In genomic region chr12:71439613-71440392, GRCh38 we compare ENCODE assay signal across 8 cellular contexts. TPM values are rescaled to one million over a fixed set of nuclear protein-coding genes. Genes with fewer than 3 reads are reported as not detected.
DNase-seq lines count a peak whose midpoint lies in the region; ATAC-seq, FAIRE-seq and TF ChIP-seq lines count a peak whose summit lies in the region.

A gene with protein sequence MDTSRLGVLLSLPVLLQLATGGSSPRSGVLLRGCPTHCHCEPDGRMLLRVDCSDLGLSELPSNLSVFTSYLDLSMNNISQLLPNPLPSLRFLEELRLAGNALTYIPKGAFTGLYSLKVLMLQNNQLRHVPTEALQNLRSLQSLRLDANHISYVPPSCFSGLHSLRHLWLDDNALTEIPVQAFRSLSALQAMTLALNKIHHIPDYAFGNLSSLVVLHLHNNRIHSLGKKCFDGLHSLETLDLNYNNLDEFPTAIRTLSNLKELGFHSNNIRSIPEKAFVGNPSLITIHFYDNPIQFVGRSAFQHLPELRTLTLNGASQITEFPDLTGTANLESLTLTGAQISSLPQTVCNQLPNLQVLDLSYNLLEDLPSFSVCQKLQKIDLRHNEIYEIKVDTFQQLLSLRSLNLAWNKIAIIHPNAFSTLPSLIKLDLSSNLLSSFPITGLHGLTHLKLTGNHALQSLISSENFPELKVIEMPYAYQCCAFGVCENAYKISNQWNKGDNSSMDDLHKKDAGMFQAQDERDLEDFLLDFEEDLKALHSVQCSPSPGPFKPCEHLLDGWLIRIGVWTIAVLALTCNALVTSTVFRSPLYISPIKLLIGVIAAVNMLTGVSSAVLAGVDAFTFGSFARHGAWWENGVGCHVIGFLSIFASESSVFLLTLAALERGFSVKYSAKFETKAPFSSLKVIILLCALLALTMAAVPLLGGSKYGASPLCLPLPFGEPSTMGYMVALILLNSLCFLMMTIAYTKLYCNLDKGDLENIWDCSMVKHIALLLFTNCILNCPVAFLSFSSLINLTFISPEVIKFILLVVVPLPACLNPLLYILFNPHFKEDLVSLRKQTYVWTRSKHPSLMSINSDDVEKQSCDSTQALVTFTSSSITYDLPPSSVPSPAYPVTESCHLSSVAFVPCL (plus strand): TSS chr12:71439798. CDS start chr12:71440081, 283 bp downstream.

- DNase-seq in Calu3 = peak; percentile 32
- no peak for DNase-seq in SK-N-MC (ENCODE audit: low read depth, low spot score)
- no peak for DNase-seq in effector memory CD4-positive, alpha-beta T cell
- no peak for DNase-seq in lung (ENCODE audit: low spot score)
- peak; percentile 16 for DNase-seq in testis
- no peak for DNase-seq in GM19239 (ENCODE audit: insufficient read length, low spot score)

- no TSS peak for BruUV-seq in Calu3 (replicated peaks; lab: Mats Ljungman, UMichigan)

- H3K9me3 ChIP-seq in SK-N-MC (ENCODE audit: low read depth, low read length) = no peaks in the 10 kb centered on the region
- H3K9me3 ChIP-seq in effector memory CD4-positive, alpha-beta T cell (ENCODE audit: control insufficient read depth, low read length) = no peaks in the 10 kb centered on the region
- peaks cover 4 to 7% of the 10 kb centered on the region in 2 donors for H3K9me3 ChIP-seq in lung (ENCODE audit: control insufficient read depth in 2 of 2, insufficient read depth in 1 of 2, low read length in 1 of 2)
- no peaks in the 10 kb centered on the region for H3K9me3 ChIP-seq in testis

- peaks cover 9% of the 10 kb centered on the region for H3K9me3 Mint-ChIP-seq in Calu3 (ENCODE audit: low read depth, unreplicated experiment)

- CTCF ChIA-PET in Calu3 (lab: Charles Lee) = no interaction called here

- H3K36me3 ChIP-seq in SK-N-MC (ENCODE audit: insufficient read depth, low read length) (no peaks in the 10 kb centered on the region), lung (ENCODE audit: control insufficient read depth in 2 of 2, insufficient read depth in 2 of 2, low read length in 2 of 2) (no peaks in the 10 kb centered on the region), testis (ENCODE audit: low read depth, missing control alignments) (no peaks in the 10 kb centered on the region)
- no peaks in the 10 kb centered on the region for H3K36me3 ChIP-seq in effector memory CD4-positive, alpha-beta T cell (ENCODE audit: control insufficient read depth, insufficient read depth, low read length)

- peaks cover 11% of the 10 kb centered on the region for H3K36me3 Mint-ChIP-seq in Calu3 (ENCODE audit: insufficient read depth, unreplicated experiment)

- H3K9ac ChIP-seq in SK-N-MC (ENCODE audit: insufficient read length) = peak within 1 kb of the TSS; percentile 2

- no peak for FAIRE-seq in GM19239 (lab: Jason Lieb, UNC)

- H3K4me3 Mint-ChIP-seq in Calu3 (ENCODE audit: low read depth, unreplicated experiment) = peak within 1 kb of the TSS; percentile 82

- intact Hi-C loops in Calu3 (cut with micrococcal nuclease; ENCODE audit: unreplicated experiment) (no loop called here), testis (cut with DNase I; ENCODE audit: low total_unique reads) (no loop called here)

- H3K4me1 Mint-ChIP-seq in Calu3 (ENCODE audit: low read depth, unreplicated experiment) = peaks cover 26% of the 10 kb centered on the region

- peaks cover 7% of the 10 kb centered on the region for H3K4me1 ChIP-seq in effector memory CD4-positive, alpha-beta T cell (ENCODE audit: control insufficient read depth, insufficient read depth, low read length, poor library complexity, severe bottlenecking)
- H3K4me1 ChIP-seq in lung (ENCODE audit: control insufficient read depth in 2 of 2, insufficient read depth in 2 of 2, low read length in 2 of 2) = peaks cover 3 to 12% of the 10 kb centered on the region in 2 donors
- H3K4me1 ChIP-seq in testis = peaks cover 7% of the 10 kb centered on the region

- peak; percentile 48 for ATAC-seq in HG02759 (IDR thresholded peaks at IDR 0.05; ENCODE audit: unreplicated experiment)
- peak; percentile 45 for ATAC-seq in lung (ENCODE audit: insufficient read depth, low FRiP score)
- ATAC-seq in GM21360 (IDR thresholded peaks at IDR 0.05; ENCODE audit: unreplicated experiment) = no peak

- TF ChIP-seq CTCF in Calu3 (IDR thresholded peaks at IDR 0.05; ENCODE audit: unreplicated experiment) (no peak), lung (IDR thresholded peaks at IDR 0.05; ENCODE audit: control extremely low read depth, extremely low read depth) (no peak), testis (IDR thresholded peaks at IDR 0.05) (no peak)

- H3K4me3 ChIP-seq in SK-N-MC (peak within 1 kb of the TSS; percentile 73), lung (no peak within 1 kb of the TSS), testis (peak within 1 kb of the TSS; percentile 33 to 55)
- peak within 1 kb of the TSS; percentile 51 for H3K4me3 ChIP-seq in effector memory CD4-positive, alpha-beta T cell (ENCODE audit: insufficient read depth, low read depth, low read length, poor library complexity, severe bottlenecking)

- no peak within 1 kb of the TSS for H3K27ac ChIP-seq in SK-N-MC
- no peak within 1 kb of the TSS for H3K27ac ChIP-seq in effector memory CD4-positive, alpha-beta T cell (ENCODE audit: insufficient read depth, low read length, poor library complexity, severe bottlenecking)
- no peak within 1 kb of the TSS for H3K27ac ChIP-seq in lung (ENCODE audit: low read depth in 1 of 2, low read length in 1 of 2)
- H3K27ac ChIP-seq in testis = no peak within 1 kb of the TSS

- WGBS in lung, 2 donors = 0% methylated on average over 71 of the region's 71 CpGs
- WGBS in testis, 2 donors = 1% methylated on average over 30 of the region's 71 CpGs; no CpG with 5 or more reads in 1 of the 2 donors

- no peak within 1 kb of the TSS for H3K27ac Mint-ChIP-seq in Calu3 (ENCODE audit: unreplicated experiment)

- H3K27me3 ChIP-seq in effector memory CD4-positive, alpha-beta T cell (replicated peaks; ENCODE audit: control insufficient read depth, insufficient read depth, low read length, poor library complexity, severe bottlenecking) = peaks cover 3% of the 10 kb centered on the region
- no peaks in the 10 kb centered on the region for H3K27me3 ChIP-seq in lung (ENCODE audit: control insufficient read depth, insufficient read depth)
- no peaks in the 10 kb centered on the region for H3K27me3 ChIP-seq in testis

- no peak for TF ChIP-seq POLR2A in testis (IDR thresholded peaks at IDR 0.05)

- H3K27me3 Mint-ChIP-seq in Calu3 (ENCODE audit: unreplicated experiment) = peaks cover 68% of the 10 kb centered on the region

RNA-seq across cellular contexts. Expression of the gene that starts here (rescaled TPM):
- total RNA-seq in Calu3 (2022) = 0.09 and 0.10 TPM in 2 replicates
- total RNA-seq in lung = 1 to 10 TPM in 1 of 2 donors, under 1 TPM in 1; 0.15 to 1.4 TPM
- under 1 TPM; 0.06 to 0.28 TPM for polyA plus RNA-seq in lung
- under 1 TPM; 0.31 to 0.39 TPM for total RNA-seq in testis
- polyA plus RNA-seq in testis (ENCODE audit: insufficient read depth, low read depth, low replicate concordance) = 0.25 TPM

Comparison
In these comparisons a context has a peak if more than half of its experiments do, and no peak if none do; other contexts are left out.
1. Peak in DNase-seq in Calu3; RNA of the gene not detected or under 1 TPM.
2. Peak in DNase-seq and H3K4me3 ChIP-seq in testis; RNA of the gene not detected or under 1 TPM.